ENCODE assay signal across 9 cellular contexts in the genomic region with DNA sequence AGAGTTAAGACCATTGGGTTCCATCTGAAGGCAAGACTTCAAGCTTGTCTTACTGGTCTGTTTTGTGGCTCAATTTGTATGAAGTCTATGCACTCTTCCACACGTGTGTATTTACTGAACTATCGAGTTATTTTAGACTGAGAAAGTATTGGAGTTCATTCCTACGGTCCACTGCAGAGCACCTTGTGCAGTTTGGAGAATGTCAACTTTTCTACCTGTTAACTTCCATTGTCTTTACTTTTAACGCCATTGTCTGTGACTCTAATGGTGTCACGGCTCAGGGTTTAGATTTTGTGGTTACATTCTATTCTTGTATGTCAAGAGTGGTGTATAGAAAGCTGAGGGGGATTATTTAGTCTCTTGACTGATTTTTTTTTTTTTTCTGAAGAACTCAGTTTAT. TPM values are rescaled to one million over a fixed set of nuclear protein-coding genes. Genes with fewer than 3 reads are reported as not detected.
DNase-seq lines count a peak whose midpoint lies in the region; ATAC-seq and TF ChIP-seq lines count a peak whose summit lies in the region.
"Had no signal": no experiment of that assay in that cellular context is flagged by ENCODE, and none has a peak within 500 bp of the region (broad histone marks: within the 10 kb centered on the region; RNA-seq: fewer than 3 reads in every experiment).

No MANE protein-coding gene starts in this region.

- 65 to 95% methylated on average over 3 to 5 of the region's 5 CpGs for WGBS in mesodermal cell (ENCODE audit: insufficient coverage in 2 of 2), 2 experiments

- peak overlapping the region; percentile 97 for H3K4me3 Mint-ChIP-seq in HFFc6
- H3K4me3 Mint-ChIP-seq in brain, result peak overlapping the region; percentile 97 to 99 (median 98)

- H3K36me3 ChIP-seq in BJ (ENCODE audit: control insufficient read depth, insufficient read depth, low read length) (no peaks in the 10 kb centered on the region), mesodermal cell (ENCODE audit: control insufficient read depth, insufficient read depth, low read length) (peaks cover 11% of the 10 kb centered on the region)

- H3K9me3 Mint-ChIP-seq in HFFc6 (no peaks in the 10 kb centered on the region), brain (peaks cover 0 to 3% (median 0%) of the 10 kb centered on the region in 5 experiments)

- DNase-seq in BJ (ENCODE audit: low read depth), result no peak
- no peak for DNase-seq in HFFc6
- DNase-seq in stimulated activated CD4-positive, alpha-beta T cell treated with anti-CD3 and anti-CD28 coated beads, Interleukin-2, amount 100 ng/mL, for 48 hours, result no peak
- DNase-seq in stimulated activated CD8-positive, alpha-beta memory T cell treated with anti-CD3 and anti-CD28 coated beads, Interleukin-4, amount 100 ng/mL, for 48 hours, result no peak
- DNase-seq: NCI-H774 had no signal

- no peak overlapping the region for H3K27ac ChIP-seq in mesodermal cell (ENCODE audit: low read depth, low read length, severe bottlenecking)

- ATAC-seq in HG03045 (IDR thresholded peaks at IDR 0.05; ENCODE audit: unreplicated experiment) (no peak), HG03469 (IDR thresholded peaks at IDR 0.05; ENCODE audit: unreplicated experiment) (no peak)

- H3K4me1 ChIP-seq in mesodermal cell (ENCODE audit: control insufficient read depth, insufficient read depth, low read length, poor library complexity, severe bottlenecking), result peaks cover 10% of the 10 kb centered on the region

- H3K4me3 ChIP-seq in BJ (ENCODE audit: low read depth, low read length) (peak overlapping the region; percentile 69), mesodermal cell (ENCODE audit: extremely low read depth, insufficient read depth, low read length, poor library complexity, severe bottlenecking) (peak overlapping the region; percentile 67)

- TF ChIP-seq CTCF in BJ (IDR thresholded peaks at IDR 0.05; ENCODE audit: insufficient read depth, low read depth, low read length) (no peak), HFFc6 (IDR thresholded peaks at IDR 0.05) (no peak), brain (conservative IDR thresholded peaks at IDR 0.05) (no peak)

- H3K27ac Mint-ChIP-seq in HFFc6, result peak overlapping the region; percentile 94
- H3K27ac Mint-ChIP-seq in brain, result peak overlapping the region in 2 of 5 experiments; percentile 29 to 99

- H3K27me3 Mint-ChIP-seq in HFFc6 (ENCODE audit: insufficient read depth), result no peaks in the 10 kb centered on the region; the same call in 1 of the 2 replicates
- peaks cover 15% of the 10 kb centered on the region for H3K27me3 Mint-ChIP-seq in brain

- H3K9me3 ChIP-seq in mesodermal cell (ENCODE audit: control insufficient read depth, low read length), result no peaks in the 10 kb centered on the region

- H3K4me1 Mint-ChIP-seq in HFFc6 (ENCODE audit: low read depth) (peaks cover 60% of the 10 kb centered on the region), brain (peaks cover 78% of the 10 kb centered on the region)

- CTCF ChIA-PET in BJ (lab: Yijun Ruan, JAX), result interaction anchor here (0.9 to 1.3 kb wide), 3 partner anchors 16 to 139 kb away, joined by 3 read pairs; no protein-coding TSS in a partner anchor

- H3K36me3 Mint-ChIP-seq in HFFc6 (ENCODE audit: low read depth) (peaks cover 33% of the 10 kb centered on the region), brain (peaks cover 8% of the 10 kb centered on the region)

- no peaks in the 10 kb centered on the region for H3K27me3 ChIP-seq in BJ (ENCODE audit: control insufficient read depth, insufficient read depth, low read length)

- POLR2A ChIA-PET in BJ (lab: Charles Lee), result interaction anchor here (0.6 to 1.1 kb wide), 2 partner anchors 14 to 112 kb away, joined by 4 read pairs; no protein-coding TSS in a partner anchor

RNA-seq across cellular contexts. Expression of a gene that starts 3.8 kb away (rescaled TPM):
- polyA plus RNA-seq in BJ (2011; rRNA removed), result 85.5 and 231 TPM in 2 replicates
- polyA minus RNA-seq in BJ (2011; rRNA and poly(A)+ RNA removed), result 177 and 258 TPM in 2 replicates
- 100 to 1,000 TPM; 217 to 265 (median 233) TPM for total RNA-seq in HFFc6 (2021; fragmentation: NEBNext Ultra II Directional; extraction: Animal tissue kit (Norgen Biotek cat#: 25700))
- polyA plus RNA-seq in brain (ENCODE audit: insufficient read depth, low read depth, low replicate concordance), result 80.8 TPM
- 246 TPM for polyA plus RNA-seq in mesodermal cell (2013, experiment 1 of 2)
- polyA plus RNA-seq in mesodermal cell (2013, experiment 2 of 2), result 253 TPM
